8 cellular contexts compared by ENCODE assay signal in the genomic region with DNA sequence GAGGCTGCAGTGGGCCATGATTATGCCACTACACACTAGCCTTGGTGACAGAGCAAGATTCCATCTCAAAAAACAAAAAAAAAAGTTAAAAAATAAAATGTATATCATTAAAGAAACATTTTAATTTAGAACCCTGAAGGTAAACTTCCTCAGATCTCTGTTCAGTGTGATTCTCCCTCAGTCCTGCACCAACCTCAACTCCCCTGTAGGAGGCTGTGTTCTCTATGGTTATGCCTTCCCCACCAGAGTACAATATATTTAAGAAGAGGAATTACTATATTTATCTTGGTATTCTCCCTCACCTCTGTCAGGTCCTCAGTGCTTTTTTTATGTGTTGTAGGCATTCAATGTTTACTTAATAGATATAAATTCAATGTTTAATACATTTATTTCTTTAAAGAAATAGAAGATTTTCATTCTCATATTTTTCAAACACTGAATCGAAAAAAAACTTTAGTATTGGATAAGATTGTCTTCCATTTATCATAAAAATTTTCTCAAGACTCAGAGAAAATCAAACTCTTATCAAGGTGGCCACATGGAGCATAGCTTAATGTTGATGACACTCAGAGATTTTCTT. TPM values are rescaled to one million over a fixed set of nuclear protein-coding genes. Genes with fewer than 3 reads are reported as not detected.
DNase-seq lines count a peak whose midpoint lies in the region; ATAC-seq, FAIRE-seq and TF ChIP-seq lines count a peak whose summit lies in the region.

No MANE protein-coding gene starts in this region.

- H3K9me3 ChIP-seq in T-helper 17 cell (ENCODE audit: control insufficient read depth, low read length, poor library complexity, severe bottlenecking) (no peaks in the 10 kb centered on the region), osteoblast (ENCODE audit: low read depth, low read length) (no peaks in the 10 kb centered on the region)

- no peak overlapping the region for H3K4me3 Mint-ChIP-seq in T-helper 17 cell

- H3K27ac ChIP-seq in dorsolateral prefrontal cortex (peak overlapping the region in 13 of 59 donors; percentile 24 to 82 (median 56)), osteoblast (ENCODE audit: low read depth, low read length) (no peak overlapping the region)

- no peaks in the 10 kb centered on the region for H3K36me3 ChIP-seq in osteoblast (ENCODE audit: insufficient read depth, low read length)

- intact Hi-C loops in dorsolateral prefrontal cortex (cut with DNase I): loop anchor here (5.0 to 10.0 kb wide), 3 partner anchors 33 to 475 kb away; a partner anchor contains a TSS

- TF ChIP-seq CTCF in dorsolateral prefrontal cortex (IDR thresholded peaks at IDR 0.05 in 54 of 56, conservative IDR thresholded peaks at IDR 0.05 in 2 of 56; ENCODE audit: low read depth in 1 of 56, partially characterized antibody in 56 of 56): peak; percentile 26 to 71 (median 56)
- TF ChIP-seq CTCF in osteoblast (IDR thresholded peaks at IDR 0.05; ENCODE audit: extremely low read depth, low read depth, low read length): peak; percentile 69

- no peak overlapping the region for H3K27ac Mint-ChIP-seq in T-helper 17 cell

- H3K4me3 ChIP-seq in dorsolateral prefrontal cortex: no peak overlapping the region
- H3K4me3 ChIP-seq in osteoblast (ENCODE audit: insufficient read depth, low read length): no peak overlapping the region

- FAIRE-seq in GM19239 (lab: Jason Lieb, UNC): peak; percentile 31

- H3K4me1 Mint-ChIP-seq in T-helper 17 cell: peaks cover 12% of the 10 kb centered on the region

- ATAC-seq in HG03571 (IDR thresholded peaks at IDR 0.05; ENCODE audit: unreplicated experiment) (peak; percentile 30), T-helper 17 cell (peak; percentile 46)

- DNase-seq in DMS 273 treated with DMSO at 0.1 percent for 48 hours (lab: John Stamatoyannopoulos, UW): peak; percentile 3
- DNase-seq in GM19239 (ENCODE audit: insufficient read length, low spot score): peak; percentile 20
- DNase-seq in T-helper 17 cell: peak in 1 of 3 donors; percentile 12
- DNase-seq in dorsolateral prefrontal cortex: no peak
- DNase-seq in osteoblast (ENCODE audit: insufficient read length, low spot score, missing footprints): peak; percentile 88
- DNase-seq in ureter (ENCODE audit: low spot score): no peak
- no peak for DNase-seq in NK-92 treated with Interleukin-12 subunit alpha and Interleukin-12 subunit beta, amount 100 ng/mL, for 24 hours (lab: John Stamatoyannopoulos, UW)

- no peak overlapping the region for H3K4me2 ChIP-seq in osteoblast (ENCODE audit: insufficient read depth, low read length)

- H2AFZ ChIP-seq in osteoblast (ENCODE audit: low read length): no peak overlapping the region

- H3K4me1 ChIP-seq in osteoblast (ENCODE audit: insufficient read depth, low read length): peaks cover 5% of the 10 kb centered on the region

- H4K20me1 ChIP-seq in osteoblast (ENCODE audit: insufficient read depth, low read length): no peaks in the 10 kb centered on the region

- peaks cover 2% of the 10 kb centered on the region for H3K36me3 Mint-ChIP-seq in T-helper 17 cell (ENCODE audit: low read depth)

- H3K79me2 ChIP-seq in osteoblast (ENCODE audit: insufficient read depth, low read length): no peaks in the 10 kb centered on the region

- H3K27me3 Mint-ChIP-seq in T-helper 17 cell: peaks cover 11% of the 10 kb centered on the region

- no peaks in the 10 kb centered on the region for H3K27me3 ChIP-seq in dorsolateral prefrontal cortex
- peaks cover 5% of the 10 kb centered on the region for H3K27me3 ChIP-seq in osteoblast (ENCODE audit: insufficient read depth, low read length)

RNA-seq across cellular contexts. Expression of a gene that starts 4.8 kb away (rescaled TPM):
- total RNA-seq in T-helper 17 cell (10 to 100 TPM; 12.1 to 24.0 TPM), dorsolateral prefrontal cortex (100 to 1,000 TPM in 21 of 120 experiments, 10 to 100 TPM in 99; 38.4 to 137 (median 85.9) TPM), osteoblast (1.2 and 1.4 TPM in 2 replicates), ureter (14.4 TPM)

Comparison
In these comparisons a context has a peak if more than half of its experiments do, and no peak if none do; other contexts are left out.
1. DNase-seq: peak in DMS 273 treated with DMSO at 0.1 percent for 48 hours (single experiment), GM19239 (single experiment) and osteoblast (single experiment); none in dorsolateral prefrontal cortex (0 of 10), ureter (single experiment) and NK-92 treated with Interleukin-12 subunit alpha and Interleukin-12 subunit beta, amount 100 ng/mL, for 24 hours (single experiment).